Comparison of ENCODE assay signal across 1 cellular context in the genomic region with DNA sequence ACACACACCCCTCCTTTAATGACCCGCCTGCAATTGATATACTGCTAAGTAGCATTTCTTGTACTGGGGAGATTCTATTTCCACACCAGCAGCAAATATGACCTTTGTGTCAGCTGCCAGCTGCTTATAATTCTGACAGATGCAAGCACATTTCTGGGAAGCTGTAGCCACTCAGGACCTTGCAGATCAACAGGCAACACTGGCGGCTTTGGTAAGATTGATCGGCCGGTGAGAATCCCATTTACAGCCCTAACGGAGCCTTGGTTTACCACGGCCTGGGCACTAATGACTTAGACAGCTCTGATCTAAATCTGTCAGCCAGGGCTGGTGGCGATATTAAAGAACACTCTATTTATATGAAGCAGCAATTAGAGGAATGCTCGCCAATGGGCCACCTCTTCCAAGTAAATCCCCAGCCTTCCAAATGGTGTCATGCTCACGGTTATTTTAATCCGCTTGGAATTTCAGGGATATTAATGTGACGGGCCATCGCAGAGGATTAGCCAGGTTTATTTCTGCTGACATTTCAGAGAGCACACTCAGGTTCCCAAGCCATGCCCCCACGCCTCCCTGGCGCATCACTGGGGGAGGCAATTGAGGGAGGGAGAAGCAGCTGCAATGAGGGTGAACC.
TF ChIP-seq lines count a peak whose summit lies in the region.

No MANE protein-coding gene starts in this region.

TF ChIP-seq in neural cell, 6 proteins besides CTCF, POLR2A, EP300 and RAD21 (continued from another document):
- TF ChIP-seq, protein P1, sequence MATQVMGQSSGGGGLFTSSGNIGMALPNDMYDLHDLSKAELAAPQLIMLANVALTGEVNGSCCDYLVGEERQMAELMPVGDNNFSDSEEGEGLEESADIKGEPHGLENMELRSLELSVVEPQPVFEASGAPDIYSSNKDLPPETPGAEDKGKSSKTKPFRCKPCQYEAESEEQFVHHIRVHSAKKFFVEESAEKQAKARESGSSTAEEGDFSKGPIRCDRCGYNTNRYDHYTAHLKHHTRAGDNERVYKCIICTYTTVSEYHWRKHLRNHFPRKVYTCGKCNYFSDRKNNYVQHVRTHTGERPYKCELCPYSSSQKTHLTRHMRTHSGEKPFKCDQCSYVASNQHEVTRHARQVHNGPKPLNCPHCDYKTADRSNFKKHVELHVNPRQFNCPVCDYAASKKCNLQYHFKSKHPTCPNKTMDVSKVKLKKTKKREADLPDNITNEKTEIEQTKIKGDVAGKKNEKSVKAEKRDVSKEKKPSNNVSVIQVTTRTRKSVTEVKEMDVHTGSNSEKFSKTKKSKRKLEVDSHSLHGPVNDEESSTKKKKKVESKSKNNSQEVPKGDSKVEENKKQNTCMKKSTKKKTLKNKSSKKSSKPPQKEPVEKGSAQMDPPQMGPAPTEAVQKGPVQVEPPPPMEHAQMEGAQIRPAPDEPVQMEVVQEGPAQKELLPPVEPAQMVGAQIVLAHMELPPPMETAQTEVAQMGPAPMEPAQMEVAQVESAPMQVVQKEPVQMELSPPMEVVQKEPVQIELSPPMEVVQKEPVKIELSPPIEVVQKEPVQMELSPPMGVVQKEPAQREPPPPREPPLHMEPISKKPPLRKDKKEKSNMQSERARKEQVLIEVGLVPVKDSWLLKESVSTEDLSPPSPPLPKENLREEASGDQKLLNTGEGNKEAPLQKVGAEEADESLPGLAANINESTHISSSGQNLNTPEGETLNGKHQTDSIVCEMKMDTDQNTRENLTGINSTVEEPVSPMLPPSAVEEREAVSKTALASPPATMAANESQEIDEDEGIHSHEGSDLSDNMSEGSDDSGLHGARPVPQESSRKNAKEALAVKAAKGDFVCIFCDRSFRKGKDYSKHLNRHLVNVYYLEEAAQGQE (IDR thresholded peaks at IDR 0.05; ENCODE audit: borderline replicate concordance) = peak; percentile 95
- no peak for TF ChIP-seq POLR2AphosphoS5 (IDR thresholded peaks at IDR 0.05)
